ENCODE assay signal across 20 cellular contexts in genomic region chr5:33319841-33320240, GRCh38.
DNase-seq lines count a peak whose midpoint lies in the region; ATAC-seq, FAIRE-seq and TF ChIP-seq lines count a peak whose summit lies in the region.
"Had no signal": no experiment of that assay in that cellular context is flagged by ENCODE, and none has a peak within 500 bp of the region (broad histone marks: within the 10 kb centered on the region; RNA-seq: fewer than 3 reads in every experiment).

No MANE protein-coding gene starts in this region.

- no peak overlapping the region for H2BK5ac ChIP-seq in H1 (ENCODE audit: low read depth, low read length)
- H2BK5ac ChIP-seq in mesenchymal stem cell (ENCODE audit: low read depth, low read length, poor library complexity, severe bottlenecking), result no peak overlapping the region

- no peak overlapping the region for H2BK20ac ChIP-seq in H1 (ENCODE audit: low read length)

- no peak overlapping the region for H3K4me3 Mint-ChIP-seq in activated CD4-positive, alpha-beta T cell treated with anti-CD3 and anti-CD28 coated beads for 36 hours
- H3K4me3 Mint-ChIP-seq: brain had no signal

- H4K8ac ChIP-seq in H1 (ENCODE audit: extremely low read depth, insufficient read depth, low read length) (no peak overlapping the region), mesenchymal stem cell (ENCODE audit: low read length) (no peak overlapping the region)

- TF ChIP-seq RAD21 in SK-N-SH (IDR thresholded peaks at IDR 0.05; ENCODE audit: low read length) (no peak), H1 (IDR thresholded peaks at IDR 0.05 in 1 of 2, conservative IDR thresholded peaks at IDR 0.05 in 1 of 2; ENCODE audit: low read depth in 2 of 2, low read length in 2 of 2) (no peak)

- H3K27ac ChIP-seq in SK-N-SH (ENCODE audit: low read depth in 2 of 2, low read length in 1 of 2) (peak overlapping the region; percentile 81 to 100; a peak in 3 of 4 replicates), H1 (ENCODE audit: low read depth, low read length) (no peak overlapping the region), mesenchymal stem cell (ENCODE audit: low read length, poor library complexity, severe bottlenecking) (no peak overlapping the region), transverse colon (peak overlapping the region; percentile 1 to 82 (median 44)), A673 (ENCODE audit: low read depth, low read length, poor library complexity, severe bottlenecking) (no peak overlapping the region)

- H3K14ac ChIP-seq in H1 (ENCODE audit: insufficient read length) (no peak overlapping the region), mesenchymal stem cell (ENCODE audit: low read length in 2 of 2) (no peak overlapping the region)

- TF ChIP-seq CTCF in SK-N-SH (IDR thresholded peaks at IDR 0.05) (no peak), H1 (IDR thresholded peaks at IDR 0.05; ENCODE audit: control extremely low read depth in 1 of 3, insufficient read depth in 1 of 3, low read depth in 1 of 3, low read length in 3 of 3) (no peak), transverse colon (IDR thresholded peaks at IDR 0.05) (no peak), A673 (conservative IDR thresholded peaks at IDR 0.05; ENCODE audit: low read depth, low read length) (no peak)

- H4K91ac ChIP-seq in H1 (replicated peaks; ENCODE audit: insufficient read length, low read length) (no peak overlapping the region), mesenchymal stem cell (ENCODE audit: low read length) (no peak overlapping the region)

- no peak overlapping the region for H3K27ac Mint-ChIP-seq in activated CD4-positive, alpha-beta T cell treated with anti-CD3 and anti-CD28 coated beads for 36 hours
- H3K27ac Mint-ChIP-seq: brain, progenitor cell of endocrine pancreas had no signal

- H2BK15ac ChIP-seq in H1 (ENCODE audit: low read length), result no peak overlapping the region
- no peak overlapping the region for H2BK15ac ChIP-seq in mesenchymal stem cell (ENCODE audit: low read depth, poor library complexity, severe bottlenecking)

- H3K36me3 ChIP-seq in SK-N-SH (replicated peaks in 1 of 2; ENCODE audit: control insufficient read depth in 1 of 2, insufficient read depth in 2 of 2, low read length in 1 of 2), result no peaks in the 10 kb centered on the region
- no peaks in the 10 kb centered on the region for H3K36me3 ChIP-seq in H1 (ENCODE audit: control insufficient read depth in 2 of 4, insufficient read depth in 4 of 4, low read length in 3 of 4)
- no peaks in the 10 kb centered on the region for H3K36me3 ChIP-seq in mesenchymal stem cell (ENCODE audit: control insufficient read depth in 1 of 2, insufficient read depth in 2 of 2, low read depth in 1 of 2, low read length in 2 of 2)
- H3K36me3 ChIP-seq in transverse colon, result no peaks in the 10 kb centered on the region
- H3K36me3 ChIP-seq in A673 (ENCODE audit: insufficient read depth, low read length, poor library complexity, severe bottlenecking), result no peaks in the 10 kb centered on the region
- H3K36me3 ChIP-seq: SJSA1 had no signal

- peaks cover 0 to 21% of the 10 kb centered on the region in 2 experiments; a peak in 3 of 4 replicates for H3K4me1 ChIP-seq in SK-N-SH (ENCODE audit: control insufficient read depth in 1 of 2, insufficient read depth in 2 of 2, low read depth in 1 of 2, low read length in 1 of 2)
- H3K4me1 ChIP-seq in H1 (replicated peaks in 1 of 4; ENCODE audit: control insufficient read depth in 3 of 4, insufficient read depth in 4 of 4, low read length in 3 of 4), result peaks cover 0 to 3% (median 0%) of the 10 kb centered on the region in 4 experiments; a peak in 1 of 7 replicates
- no peaks in the 10 kb centered on the region for H3K4me1 ChIP-seq in mesenchymal stem cell (ENCODE audit: control insufficient read depth, insufficient read depth, low read depth, low read length)
- H3K4me1 ChIP-seq in transverse colon, result no peaks in the 10 kb centered on the region
- no peaks in the 10 kb centered on the region for H3K4me1 ChIP-seq in A673 (ENCODE audit: insufficient read depth, low read length, poor library complexity, severe bottlenecking)

- BruUV-seq in A673 (replicated peaks; lab: Mats Ljungman, UMichigan), result no TSS peak

- ATAC-seq in SK-N-SH treated with all-trans-retinoic acid at 6 μM for 48 hours (no peak), GM18520 (IDR thresholded peaks at IDR 0.05; ENCODE audit: unreplicated experiment) (no peak)
- no peak for ATAC-seq in activated CD4-positive, alpha-beta T cell treated with anti-CD3 and anti-CD28 coated beads for 36 hours

- H2AFZ ChIP-seq in SK-N-SH (ENCODE audit: low read depth), result peak overlapping the region; percentile 48
- 0 out of 2 replicates have a peak overlapping the region, but pooled peaks have one; percentile 15 for H2AFZ ChIP-seq in H1 (ENCODE audit: low read length)
- H2AFZ ChIP-seq in mesenchymal stem cell (ENCODE audit: low read depth, low read length), result no peak overlapping the region

- no peaks in the 10 kb centered on the region for H4K20me1 ChIP-seq in SK-N-SH (ENCODE audit: insufficient read depth)
- no peaks in the 10 kb centered on the region for H4K20me1 ChIP-seq in H1 (replicated peaks in 1 of 2; ENCODE audit: control insufficient read depth in 1 of 2, insufficient read depth in 2 of 2, low read length in 2 of 2)

- TF ChIP-seq EP300 in SK-N-SH (IDR thresholded peaks at IDR 0.05; ENCODE audit: borderline replicate concordance in 1 of 2, low read depth in 1 of 2, low read length in 1 of 2) (no peak), H1 (IDR thresholded peaks at IDR 0.05; ENCODE audit: borderline replicate concordance in 1 of 2, low read depth in 2 of 2, low read length in 2 of 2) (no peak), transverse colon (IDR thresholded peaks at IDR 0.05; ENCODE audit: low read depth) (no peak)

- TF ChIP-seq POLR2A in H1 (IDR thresholded peaks at IDR 0.05; ENCODE audit: control extremely low read depth in 1 of 2, low read depth in 2 of 2, low read length in 2 of 2) (no peak), transverse colon (IDR thresholded peaks at IDR 0.05) (no peak)

- no peak overlapping the region for H3K56ac ChIP-seq in H1 (replicated peaks; ENCODE audit: insufficient read length, low read depth, low read length)

- no peak overlapping the region for H3K4me3 ChIP-seq in SK-N-SH (ENCODE audit: low read depth in 2 of 2, low read length in 1 of 2)
- H3K4me3 ChIP-seq in H1 (ENCODE audit: extremely low read depth in 1 of 4, insufficient read depth in 2 of 4, low read depth in 3 of 4, low read length in 4 of 4), result no peak overlapping the region
- H3K4me3 ChIP-seq in mesenchymal stem cell (ENCODE audit: insufficient read depth in 1 of 2, low read depth in 1 of 2, low read length in 2 of 2), result peak overlapping the region in 1 of 2 experiments; percentile 38
- no peak overlapping the region for H3K4me3 ChIP-seq in transverse colon
- no peak overlapping the region for H3K4me3 ChIP-seq in A673 (ENCODE audit: low read depth, low read length, poor library complexity, severe bottlenecking)
- H3K4me3 ChIP-seq: SJSA1 had no signal

- H3K79me1 ChIP-seq in H1 (ENCODE audit: low read depth, low read length), result no peaks in the 10 kb centered on the region
- no peaks in the 10 kb centered on the region for H3K79me1 ChIP-seq in mesenchymal stem cell (replicated peaks; ENCODE audit: low read length, poor library complexity, severe bottlenecking)

- H3K4me2 ChIP-seq in SK-N-SH (peak overlapping the region; percentile 15; the same call in 1 of the 2 replicates), H1 (ENCODE audit: insufficient read depth in 1 of 2, low read depth in 2 of 2, low read length in 2 of 2) (no peak overlapping the region), mesenchymal stem cell (ENCODE audit: low read length, poor library complexity, severe bottlenecking) (no peak overlapping the region)

- in situ Hi-C loops in transverse colon (cut with MboI; ENCODE audit: low pct_ligation_motif_present in 1 of 4, low pct_unique_long_range_greater_than_20kb in 1 of 4, low sequenced_read_pairs in 3 of 4), result no loop called here

- intact Hi-C loops in transverse colon (cut with DNase I; ENCODE audit: low total_unique reads), result no loop called here
- intact Hi-C loops in A673 (cut with micrococcal nuclease; ENCODE audit: unreplicated experiment), result no loop called here
- intact Hi-C loops in activated CD4-positive, alpha-beta T cell treated with anti-CD3 and anti-CD28 coated beads for 36 hours (cut with DNase I, micrococcal nuclease), result no loop called here

- no peaks in the 10 kb centered on the region for H3K9me3 Mint-ChIP-seq in activated CD4-positive, alpha-beta T cell treated with anti-CD3 and anti-CD28 coated beads for 36 hours (ENCODE audit: low read depth)
- H3K9me3 Mint-ChIP-seq: brain had no signal

- peaks cover 41% of the 10 kb centered on the region for H3F3A ChIP-seq in SK-N-SH (replicated peaks; ENCODE audit: insufficient read depth)

- H2BK120ac ChIP-seq in H1 (replicated peaks; ENCODE audit: low read depth, low read length), result no peak overlapping the region
- H2BK120ac ChIP-seq in mesenchymal stem cell (ENCODE audit: low read depth, low read length), result no peak overlapping the region

- no peaks in the 10 kb centered on the region for H3K23me2 ChIP-seq in H1 (ENCODE audit: low read depth, low read length)

- DNase-seq in SK-N-SH (no peak), H1 (ENCODE audit: low read depth in 1 of 2, low spot score in 2 of 2) (no peak), mesenchymal stem cell (no peak), transverse colon (no peak), A673 (ENCODE audit: low spot score) (no peak)
- DNase-seq in activated CD4-positive, alpha-beta T cell treated with anti-CD3 and anti-CD28 coated beads for 36 hours, result no peak
- DNase-seq: islet precursor cell; NCI-H1092 treated with DMSO at 0.1 percent for 48 hours; NCI-H2171 treated with DMSO at 0.1 percent for 48 hours; NK-92 treated with Interleukin-12 subunit alpha and Interleukin-12 subunit beta, amount 100 ng/mL, for 24 hours; stimulated activated CD4-positive, alpha-beta T cell treated with anti-CD3 and anti-CD28 coated beads, Interleukin-2, amount 100 ng/mL, for 24 hours; stimulated activated CD8-positive, alpha-beta memory T cell treated with anti-CD3 and anti-CD28 coated beads, Interleukin-4, amount 100 ng/mL, for 48 hours had no signal

- H3K18ac ChIP-seq in H1 (ENCODE audit: extremely low read depth, low read length), result no peak overlapping the region
- no peak overlapping the region for H3K18ac ChIP-seq in mesenchymal stem cell (ENCODE audit: low read depth in 1 of 2, low read length in 2 of 2)

- H3K79me2 ChIP-seq in SK-N-SH (ENCODE audit: insufficient read depth) (no peaks in the 10 kb centered on the region), H1 (ENCODE audit: control insufficient read depth in 1 of 2, insufficient read depth in 2 of 2, low read length in 2 of 2) (no peaks in the 10 kb centered on the region)

- no peak overlapping the region for H3K4ac ChIP-seq in H1 (replicated peaks; ENCODE audit: insufficient read length, low read depth, low read length)
- no peak overlapping the region for H3K4ac ChIP-seq in mesenchymal stem cell (ENCODE audit: low read depth in 1 of 2, low read length in 2 of 2)

- H3K9me3 ChIP-seq in SK-N-SH (no peaks in the 10 kb centered on the region), H1 (ENCODE audit: insufficient read depth in 2 of 2, low read depth in 1 of 2, low read length in 1 of 2) (no peaks in the 10 kb centered on the region), mesenchymal stem cell (ENCODE audit: control insufficient read depth, low read length) (no peaks in the 10 kb centered on the region), transverse colon (no peaks in the 10 kb centered on the region), A673 (ENCODE audit: low read depth, low read length, poor library complexity, severe bottlenecking) (no peaks in the 10 kb centered on the region)
- H3K9me3 ChIP-seq: SJSA1 had no signal

- H4K5ac ChIP-seq in H1 (ENCODE audit: insufficient read length, low read depth, low read length), result no peak overlapping the region

- no peaks in the 10 kb centered on the region for H3K9me2 ChIP-seq in SK-N-SH

- no peaks in the 10 kb centered on the region for H3K27me3 ChIP-seq in SK-N-SH (ENCODE audit: insufficient read depth)
- no peaks in the 10 kb centered on the region for H3K27me3 ChIP-seq in H1 (replicated peaks in 1 of 4; ENCODE audit: control insufficient read depth in 3 of 4, extremely low read depth in 1 of 4, insufficient read depth in 3 of 4, low read length in 3 of 4)
- no peaks in the 10 kb centered on the region for H3K27me3 ChIP-seq in mesenchymal stem cell (ENCODE audit: control insufficient read depth in 1 of 2, insufficient read depth in 1 of 2, low read length in 2 of 2)
- no peaks in the 10 kb centered on the region for H3K27me3 ChIP-seq in transverse colon
- no peaks in the 10 kb centered on the region for H3K27me3 ChIP-seq in A673 (replicated peaks; ENCODE audit: insufficient read depth, low read depth, low read length, poor library complexity)
- H3K27me3 ChIP-seq: SJSA1 had no signal

- CTCF ChIA-PET in SK-N-SH (lab: Yijun Ruan, JAX), result no interaction called here
- CTCF ChIA-PET in H1 (lab: Charles Lee; ENCODE audit: partially characterized antibody), result interaction anchor here (0.8 to 2.7 kb wide), 6 partner anchors 9 to 23 kb away, joined by 3 to 15 read pairs (median 5); no protein-coding TSS in a partner anchor
- CTCF ChIA-PET in A673 (lab: Charles Lee), result no interaction called here
- CTCF ChIA-PET in activated CD4-positive, alpha-beta T cell treated with anti-CD3 and anti-CD28 coated beads for 36 hours (lab: Charles Lee), result no interaction called here

- H3K9ac ChIP-seq in SK-N-SH, result peak overlapping the region; percentile 80
- no peak overlapping the region for H3K9ac ChIP-seq in H1 (replicated peaks in 1 of 4; ENCODE audit: extremely low read depth in 1 of 4, low read depth in 3 of 4, low read length in 3 of 4)
- H3K9ac ChIP-seq in mesenchymal stem cell (ENCODE audit: low read length), result peak overlapping the region; percentile 79

- H3K27me3 Mint-ChIP-seq in activated CD4-positive, alpha-beta T cell treated with anti-CD3 and anti-CD28 coated beads for 36 hours, result no peaks in the 10 kb centered on the region
- H3K27me3 Mint-ChIP-seq: progenitor cell of endocrine pancreas had no signal

- peaks cover 7% of the 10 kb centered on the region for H3K4me1 Mint-ChIP-seq in activated CD4-positive, alpha-beta T cell treated with anti-CD3 and anti-CD28 coated beads for 36 hours

- no peak overlapping the region for H2AK5ac ChIP-seq in H1 (ENCODE audit: low read depth, low read length)
- no peak overlapping the region for H2AK5ac ChIP-seq in mesenchymal stem cell (ENCODE audit: low read length, severe bottlenecking)

- POLR2A ChIA-PET in SK-N-SH (lab: Yijun Ruan, JAX), result no interaction called here
- POLR2A ChIA-PET in H1 (lab: Charles Lee; ENCODE audit: partially characterized antibody), result no interaction called here
- POLR2A ChIA-PET in A673 (lab: Charles Lee; ENCODE audit: low non-redundant PET), result no interaction called here
- POLR2A ChIA-PET in activated CD4-positive, alpha-beta T cell treated with anti-CD3 and anti-CD28 coated beads for 36 hours (lab: Charles Lee), result no interaction called here

- FAIRE-seq in H1 (lab: Jason Lieb, UNC), result no peak
- FAIRE-seq: G401.6, TTC549, urothelium cell line had no signal

- no peak overlapping the region for H2BK12ac ChIP-seq in H1 (ENCODE audit: low read depth, low read length)
- H2BK12ac ChIP-seq in mesenchymal stem cell (ENCODE audit: low read length in 2 of 2), result peak overlapping the region in 1 of 2 experiments; percentile 28

- no peaks in the 10 kb centered on the region for H3K36me3 Mint-ChIP-seq in activated CD4-positive, alpha-beta T cell treated with anti-CD3 and anti-CD28 coated beads for 36 hours (ENCODE audit: low read depth)
- H3K36me3 Mint-ChIP-seq: brain had no signal

- no peak overlapping the region for H3K23ac ChIP-seq in H1 (ENCODE audit: insufficient read length)
- no peak overlapping the region for H3K23ac ChIP-seq in mesenchymal stem cell (ENCODE audit: low read length in 2 of 2)

- WGBS in SK-N-SH (ENCODE audit: low lambda C conversion rate), result 62% methylated on average over 1 of the region's 1 CpG
- WGBS in H1 (ENCODE audit: extremely low coverage in 1 of 2, insufficient coverage in 1 of 2, insufficient read length in 1 of 2, insufficient replicate concordance in 2 of 2, low coverage in 1 of 2, low lambda C conversion rate in 2 of 2, missing lambda C conversion rate in 1 of 2), 2 experiments, result 89% methylated on average over 1 of the region's 1 CpG; no CpG with 5 or more reads in 1 of the 2 experiments
- 79% methylated on average over 1 of the region's 1 CpG for WGBS in mesenchymal stem cell
- 50 to 89% methylated on average over 1 of the region's 1 CpG for WGBS in transverse colon (ENCODE audit: low coverage in 1 of 2), 2 donors

Comparison
In these comparisons a context has a peak if more than half of its experiments do, and no peak if none do; other contexts are left out.
1. H3K27ac ChIP-seq: peak in SK-N-SH (2 of 2) and transverse colon (4 of 4); none in H1 (single experiment), mesenchymal stem cell (single experiment) and A673 (single experiment).
2. H3K9ac ChIP-seq: peak in SK-N-SH (single experiment) and mesenchymal stem cell (single experiment); none in H1 (0 of 4).